ENCODE assay signal across 1 cellular context in genomic region chr17:44598932-44599297, GRCh38.
TF ChIP-seq lines count a peak whose summit lies in the region.

No MANE protein-coding gene starts in this region.

TF ChIP-seq in HEK293, 187 proteins besides CTCF, POLR2A, EP300 and RAD21 (continued from another document):
- TF ChIP-seq ZNF518A (tag by site-specific recombination; conservative IDR thresholded peaks at IDR 0.05; ENCODE audit: low read depth) (peak; percentile 82), ZNF629 (tag by site-specific recombination; IDR thresholded peaks at IDR 0.05) (0 out of 2 replicates have a peak, but pooled peaks have one; percentile 28), ZBTB11 (tag by site-specific recombination; conservative IDR thresholded peaks at IDR 0.05; ENCODE audit: low read depth) (peak; percentile 61), ZNF140 (tag by site-specific recombination; IDR thresholded peaks at IDR 0.05) (peak; percentile 38; the same call in 1 of the 2 replicates), ZNF555 (tag by site-specific recombination; conservative IDR thresholded peaks at IDR 0.05) (peak; percentile 50), ZNF654 (tag by site-specific recombination; IDR thresholded peaks at IDR 0.05; ENCODE audit: low read depth) (peak; percentile 16; the same call in 1 of the 2 replicates), ZSCAN30 (tag by site-specific recombination; IDR thresholded peaks at IDR 0.05) (no peak), ZBTB8A (tag by site-specific recombination; IDR thresholded peaks at IDR 0.05) (peak; percentile 49; the same call in 1 of the 2 replicates), ZBTB17 (tag by site-specific recombination; IDR thresholded peaks at IDR 0.05) (no peak)
